7 cellular contexts compared by ENCODE assay signal in genomic region chr3:141311496-141312358, GRCh38.
DNase-seq lines count a peak whose midpoint lies in the region; ATAC-seq and TF ChIP-seq lines count a peak whose summit lies in the region.

No MANE protein-coding gene starts in this region.

- peak; percentile 97 for ATAC-seq in GM18502 (IDR thresholded peaks at IDR 0.05; ENCODE audit: poor library complexity, unreplicated experiment)
- peak; percentile 98 for ATAC-seq in HG02970 (IDR thresholded peaks at IDR 0.05; ENCODE audit: low FRiP score, unreplicated experiment)

- peak overlapping the region; percentile 90 for H3K4me3 ChIP-seq in retinal pigment epithelial cell (ENCODE audit: low read length)

- DNase-seq in NCI-H187 treated with DMSO at 0.1 percent for 48 hours (lab: John Stamatoyannopoulos, UW) (peak; percentile 90), T-helper 22 cell (ENCODE audit: low read depth) (peak; percentile 95), astrocyte of the hippocampus (ENCODE audit: low read depth, low spot score) (peak; percentile 99), hippocampal formation (lab: John Stamatoyannopoulos, UW) (peak; percentile 97 to 98), retinal pigment epithelial cell (ENCODE audit: low read depth) (peak; percentile 92)

- peak; percentile 75 for TF ChIP-seq CTCF in retinal pigment epithelial cell (conservative IDR thresholded peaks at IDR 0.05; ENCODE audit: low read depth, low read length)

Comparison
In these comparisons a context has a peak if more than half of its experiments do, and no peak if none do; other contexts are left out.
1. Peak in every context shown above with its lines: DNase-seq, ATAC-seq and H3K4me3 ChIP-seq.